15 cellular contexts compared by ENCODE assay signal in genomic region chr9:98046161-98046543, GRCh38. TPM values are rescaled to one million over a fixed set of nuclear protein-coding genes. Genes with fewer than 3 reads are reported as not detected.
DNase-seq lines count a peak whose midpoint lies in the region; ATAC-seq and TF ChIP-seq lines count a peak whose summit lies in the region.
"Had no signal": no experiment of that assay in that cellular context is flagged by ENCODE, and none has a peak within 500 bp of the region (broad histone marks: within the 10 kb centered on the region; RNA-seq: fewer than 3 reads in every experiment).

No MANE protein-coding gene starts in this region.

- ATAC-seq in effector memory CD8-positive, alpha-beta T cell (replicated peaks), result no peak
- ATAC-seq in GM21576 (IDR thresholded peaks at IDR 0.05; ENCODE audit: unreplicated experiment) (no peak), HG03159 (IDR thresholded peaks at IDR 0.05; ENCODE audit: unreplicated experiment) (no peak)

- 95% methylated on average over 9 of the region's 9 CpGs for WGBS in prostate gland

- H4K20me1 ChIP-seq in OCI-LY7 (ENCODE audit: insufficient read depth, low read length), result no peaks in the 10 kb centered on the region; the same call in 1 of the 2 replicates
- H4K20me1 ChIP-seq: BLaER1 treated with 17β-estradiol and CSF1 and Interleukin-3, amounts not matched to agents 10 nM and 100 nM had no signal

- no peaks in the 10 kb centered on the region for H3K27me3 ChIP-seq in CD8-positive, alpha-beta memory T cell (ENCODE audit: insufficient read depth, low read length, poor library complexity, severe bottlenecking)
- H3K27me3 ChIP-seq in prostate gland (replicated peaks; ENCODE audit: insufficient read depth), result no peaks in the 10 kb centered on the region
- H3K27me3 ChIP-seq: BLaER1 treated with 17β-estradiol and CSF1 and Interleukin-3, amounts not matched to agents 10 nM and 100 nM; breast epithelium had no signal

- no peaks in the 10 kb centered on the region for H3K27me3 Mint-ChIP-seq in CD8-positive, alpha-beta memory T cell
- H3K27me3 Mint-ChIP-seq in effector memory CD8-positive, alpha-beta T cell, result no peaks in the 10 kb centered on the region
- H3K27me3 Mint-ChIP-seq in nephron progenitor cell (ENCODE audit: low read depth, poor library complexity), result peaks cover 6% of the 10 kb centered on the region

- no peaks in the 10 kb centered on the region for H3K9me3 Mint-ChIP-seq in CD8-positive, alpha-beta memory T cell
- H3K9me3 Mint-ChIP-seq in effector memory CD8-positive, alpha-beta T cell, result peaks cover 0 to 3% of the 10 kb centered on the region in 2 donors
- peaks cover 5% of the 10 kb centered on the region for H3K9me3 Mint-ChIP-seq in nephron progenitor cell

- BruUV-seq in OCI-LY7 (replicated peaks; lab: Mats Ljungman, UMichigan), result no TSS peak

- POLR2A ChIA-PET in CD8-positive, alpha-beta memory T cell (lab: Charles Lee), result interaction anchor here (2.5 kb wide), 1 partner anchor 210 kb away, joined by 10 read pairs; the partner anchor contains the start of gene TBC1D2
- POLR2A ChIA-PET in OCI-LY7 (lab: Charles Lee), result interaction anchor here (0.8 to 4.3 kb wide), 9 partner anchors 8 to 349 kb away, joined by 3 to 41 read pairs (median 3); partner anchors contain the start of genes NANS and XPA

- peak overlapping the region; percentile 66 to 86 (median 81) for H3K4me3 Mint-ChIP-seq in CD8-positive, alpha-beta memory T cell
- H3K4me3 Mint-ChIP-seq in effector memory CD8-positive, alpha-beta T cell, result peak overlapping the region; percentile 71 to 73
- H3K4me3 Mint-ChIP-seq in nephron progenitor cell, result no peak overlapping the region

- no peak for TF ChIP-seq CTCF in 22Rv1 (IDR thresholded peaks at IDR 0.05)
- no peak for TF ChIP-seq CTCF in OCI-LY7 (conservative IDR thresholded peaks at IDR 0.05; ENCODE audit: low read length)
- no peak for TF ChIP-seq CTCF in nephron progenitor cell (IDR thresholded peaks at IDR 0.05)
- TF ChIP-seq CTCF in prostate gland (IDR thresholded peaks at IDR 0.05), result no peak

- no peaks in the 10 kb centered on the region for H3K36me3 Mint-ChIP-seq in CD8-positive, alpha-beta memory T cell
- no peaks in the 10 kb centered on the region for H3K36me3 Mint-ChIP-seq in effector memory CD8-positive, alpha-beta T cell (ENCODE audit: insufficient read depth)
- H3K36me3 Mint-ChIP-seq in nephron progenitor cell (ENCODE audit: low read depth), result no peaks in the 10 kb centered on the region

- H3K27ac ChIP-seq in 22Rv1, result peak overlapping the region; percentile 75; the same call in 1 of the 2 replicates
- H3K27ac ChIP-seq in CD8-positive, alpha-beta memory T cell (ENCODE audit: low read depth, low read length), result peak overlapping the region; percentile 41
- H3K27ac ChIP-seq in OCI-LY7 (ENCODE audit: low read depth, low read length, poor library complexity, severe bottlenecking), result peak overlapping the region; percentile 75
- H3K27ac ChIP-seq in prostate gland, result no peak overlapping the region
- H3K27ac ChIP-seq: breast epithelium had no signal

- no peaks in the 10 kb centered on the region for H3K9me3 ChIP-seq in CD8-positive, alpha-beta memory T cell (ENCODE audit: low read length)
- 0 out of 2 replicates have a peak, but pooled peaks cover 4% of the 10 kb centered on the region for H3K9me3 ChIP-seq in OCI-LY7 (ENCODE audit: low read length)
- no peaks in the 10 kb centered on the region for H3K9me3 ChIP-seq in prostate gland
- H3K9me3 ChIP-seq: breast epithelium had no signal

- H3K27ac Mint-ChIP-seq in CD8-positive, alpha-beta memory T cell, result peak overlapping the region in 2 of 8 donors; percentile 49 to 94
- peak overlapping the region; percentile 87 to 99 for H3K27ac Mint-ChIP-seq in effector memory CD8-positive, alpha-beta T cell
- no peak overlapping the region for H3K27ac Mint-ChIP-seq in nephron progenitor cell

- H3K36me3 ChIP-seq in CD8-positive, alpha-beta memory T cell (ENCODE audit: insufficient read depth, low read length), result no peaks in the 10 kb centered on the region
- H3K36me3 ChIP-seq in OCI-LY7 (ENCODE audit: insufficient read depth, low read length), result peaks cover 27% of the 10 kb centered on the region
- H3K36me3 ChIP-seq in prostate gland, result no peaks in the 10 kb centered on the region
- H3K36me3 ChIP-seq: BLaER1 treated with 17β-estradiol and CSF1 and Interleukin-3, amounts not matched to agents 10 nM and 100 nM; breast epithelium had no signal

- CTCF ChIA-PET in CD8-positive, alpha-beta memory T cell (lab: Charles Lee), result interaction anchor here (1.3 to 5.8 kb wide), 5 partner anchors 10 to 123 kb away, joined by 4 to 35 read pairs (median 9); partner anchors contain the start of genes NANS and TRMO
- CTCF ChIA-PET in OCI-LY7 (lab: Charles Lee; ENCODE audit: unreplicated experiment), result interaction anchor here (1.6 kb wide), 1 partner anchor 10 kb away, joined by 5 read pairs; the partner anchor contains the start of gene NANS

- H2AFZ ChIP-seq in OCI-LY7 (ENCODE audit: low read length), result peak overlapping the region; percentile 92; the same call in 1 of the 2 replicates

- H3K9me2 ChIP-seq in OCI-LY7 (ENCODE audit: insufficient read depth, low read length), result no peaks in the 10 kb centered on the region

- peaks cover 22 to 40% (median 35%) of the 10 kb centered on the region in 3 donors for H3K4me1 Mint-ChIP-seq in CD8-positive, alpha-beta memory T cell
- peaks cover 7 to 12% of the 10 kb centered on the region in 2 donors for H3K4me1 Mint-ChIP-seq in effector memory CD8-positive, alpha-beta T cell (ENCODE audit: low read depth in 2 of 2)
- peaks cover 6% of the 10 kb centered on the region for H3K4me1 Mint-ChIP-seq in nephron progenitor cell

- TF ChIP-seq POLR2A in prostate gland (IDR thresholded peaks at IDR 0.05), result no peak

- peak overlapping the region; percentile 68 for H3K4me2 ChIP-seq in OCI-LY7 (ENCODE audit: low read length)

- peaks cover 44% of the 10 kb centered on the region for H3K79me2 ChIP-seq in OCI-LY7 (ENCODE audit: insufficient read depth, low read depth, low read length)

- intact Hi-C loops in OCI-LY7 (cut with micrococcal nuclease; ENCODE audit: unreplicated experiment) (no loop called here), prostate gland (cut with DNase I) (no loop called here)

- no peak for DNase-seq in CD8-positive, alpha-beta memory T cell
- DNase-seq in OCI-LY7 (ENCODE audit: low spot score) (no peak), nephron progenitor cell (no peak), prostate gland (ENCODE audit: low spot score) (no peak)
- DNase-seq in effector memory CD8-positive, alpha-beta T cell, result no peak
- DNase-seq: effector CD8-positive, alpha-beta T cell; foreskin melanocyte; NCI-H1436 treated with DMSO at 0.1 percent for 48 hours; NCI-H524 treated with DMSO at 0.1 percent for 48 hours; Right ventricle myocardium superior had no signal

- H3K4me1 ChIP-seq in CD8-positive, alpha-beta memory T cell (ENCODE audit: insufficient read depth, low read length), result peaks cover 16% of the 10 kb centered on the region
- H3K4me1 ChIP-seq in OCI-LY7 (ENCODE audit: insufficient read depth, low read length, poor library complexity, severe bottlenecking), result peaks cover 49% of the 10 kb centered on the region
- H3K4me1 ChIP-seq in prostate gland (replicated peaks), result no peaks in the 10 kb centered on the region
- H3K4me1 ChIP-seq: breast epithelium had no signal

- peak overlapping the region; percentile 47 for H3K4me3 ChIP-seq in CD8-positive, alpha-beta memory T cell (ENCODE audit: low read length)
- peak overlapping the region; percentile 72 for H3K4me3 ChIP-seq in OCI-LY7 (ENCODE audit: low read depth, low read length, poor library complexity, severe bottlenecking)
- H3K4me3 ChIP-seq in prostate gland, result no peak overlapping the region

RNA-seq across cellular contexts. Expression of gene NANS, which starts 10.4 kb away (rescaled TPM):
- total RNA-seq in CD8-positive, alpha-beta memory T cell, result 10 to 100 TPM; 33.2 to 34.8 TPM
- polyA plus RNA-seq in CD8-positive, alpha-beta memory T cell, result 29.3 TPM
- total RNA-seq in OCI-LY7 (2014; rRNA removed; shearing (Covaris generic)), result 63.7 and 70.6 TPM in 2 replicates
- total RNA-seq in OCI-LY7 (2022), result 50.4 and 56.9 TPM in 2 replicates
- 100 to 1,000 TPM; 160 to 318 TPM for total RNA-seq in prostate gland

Comparison
In these comparisons a context has a peak if more than half of its experiments do, and no peak if none do; other contexts are left out.
1. H3K27ac ChIP-seq: peak in 22Rv1 (single experiment), CD8-positive, alpha-beta memory T cell (single experiment) and OCI-LY7 (single experiment); none in prostate gland (0 of 2).
2. H3K4me3 ChIP-seq: peak in CD8-positive, alpha-beta memory T cell (single experiment) and OCI-LY7 (single experiment); none in prostate gland (0 of 2).